In the genomic region with DNA sequence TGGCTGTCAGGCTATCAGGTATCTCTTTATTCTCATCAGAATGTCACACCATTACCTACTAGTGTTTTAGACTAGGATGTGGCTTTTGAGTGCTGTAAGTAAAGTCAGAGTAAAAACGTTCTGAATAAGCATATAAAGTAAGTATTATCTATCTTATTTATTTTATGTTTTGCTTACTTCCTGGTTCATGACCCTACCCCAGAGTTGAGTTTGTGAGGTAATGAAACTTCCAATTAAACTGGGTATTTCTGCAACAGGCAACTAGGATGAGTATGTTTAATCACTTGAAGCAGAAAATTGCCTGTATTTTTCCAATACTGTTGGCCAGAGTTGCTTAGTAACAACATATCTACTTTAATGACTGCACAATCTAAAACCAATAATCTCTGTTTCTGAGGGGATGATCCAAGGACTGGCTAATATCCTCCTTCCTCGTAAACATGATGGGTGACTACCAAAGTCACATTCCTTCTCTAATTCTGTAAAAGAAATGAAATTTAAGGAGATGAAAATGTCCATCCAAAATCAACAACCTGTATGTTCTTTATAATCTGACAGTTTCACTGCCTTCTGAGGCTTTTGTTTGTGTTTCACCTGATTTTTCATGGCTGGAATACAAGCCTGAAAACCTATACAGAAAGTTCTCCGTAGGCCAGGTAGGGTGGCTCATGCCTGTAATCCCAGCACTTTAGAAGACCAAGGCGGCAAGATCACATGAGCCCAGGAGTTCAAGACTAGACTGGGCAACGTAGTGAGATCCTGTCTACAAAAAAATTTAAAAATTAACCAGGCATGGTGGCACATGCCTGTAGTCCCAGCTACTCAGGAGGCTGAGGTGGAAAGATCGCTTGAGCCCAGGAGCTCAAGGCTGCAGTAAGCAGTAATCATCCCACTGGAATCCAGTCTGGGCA, we compare ENCODE assay signal across 15 cellular contexts.
DNase-seq lines count a peak whose midpoint lies in the region; ATAC-seq and TF ChIP-seq lines count a peak whose summit lies in the region.
"Had no signal": no experiment of that assay in that cellular context is flagged by ENCODE, and none has a peak within 500 bp of the region (broad histone marks: within the 10 kb centered on the region; RNA-seq: fewer than 3 reads in every experiment).

No MANE protein-coding gene starts in this region.

- H3K4me1 Mint-ChIP-seq in activated T-cell treated with anti-CD3 and anti-CD28 coated beads, Interleukin-2, amount 50 U/mL, for 72 hours (ENCODE audit: low read depth), result no peaks in the 10 kb centered on the region
- H3K4me1 Mint-ChIP-seq in central memory CD8-positive, alpha-beta T cell, result no peaks in the 10 kb centered on the region
- H3K4me1 Mint-ChIP-seq in activated T-helper 1 cell treated with anti-CD3 and anti-CD28 coated beads, Interleukin-12 subunit alpha, Interleukin-12 subunit beta, Interleukin-2, Interleukin-4 antibody, amounts not matched to agents 30 ng/mL and 10 ng/mL and 1 ng/mL, durations not matched to agents 14 hours and 24 hours and 36 hours (ENCODE audit: low read depth), result no peaks in the 10 kb centered on the region
- H3K4me1 Mint-ChIP-seq: CD8-positive, alpha-beta memory T cell had no signal

- H3K27me3 ChIP-seq in prostate gland (replicated peaks; ENCODE audit: insufficient read depth), result no peaks in the 10 kb centered on the region
- H3K27me3 ChIP-seq in stomach, result no peaks in the 10 kb centered on the region
- H3K27me3 ChIP-seq: BLaER1 had no signal

- H3K36me3 ChIP-seq in prostate gland (no peaks in the 10 kb centered on the region), stomach (peaks cover 0 to 6% (median 0%) of the 10 kb centered on the region in 4 donors)

- no peak for TF ChIP-seq EP300 in stomach (IDR thresholded peaks at IDR 0.05)

- peak overlapping the region; percentile 67 to 83 for H3K27ac ChIP-seq in prostate gland
- no peak overlapping the region for H3K27ac ChIP-seq in stomach
- H3K27ac ChIP-seq: BLaER1 had no signal

- intact Hi-C loops in prostate gland (cut with DNase I), result no loop called here
- intact Hi-C loops in stomach (cut with DNase I; ENCODE audit: low total_unique reads), result no loop called here
- intact Hi-C loops in activated T-helper 1 cell treated with anti-CD3 and anti-CD28 coated beads, Interleukin-12 subunit alpha, Interleukin-12 subunit beta, Interleukin-2, Interleukin-4 antibody, amounts not matched to agents 30 ng/mL and 10 ng/mL and 1 ng/mL, durations not matched to agents 14 hours and 24 hours and 36 hours (cut with micrococcal nuclease), result no loop called here

- no peak overlapping the region for H3K4me3 ChIP-seq in prostate gland
- no peak overlapping the region for H3K4me3 ChIP-seq in stomach
- H3K4me3 ChIP-seq: BLaER1, K562 had no signal

- WGBS in prostate gland, result 33% methylated on average over 6 of the region's 6 CpGs
- 56 to 67% (median 60%) methylated on average over 6 of the region's 6 CpGs for WGBS in stomach, 5 donors

- H3K9me3 Mint-ChIP-seq in activated T-cell treated with anti-CD3 and anti-CD28 coated beads, Interleukin-2, amount 50 U/mL, for 72 hours, result no peaks in the 10 kb centered on the region
- H3K9me3 Mint-ChIP-seq in central memory CD8-positive, alpha-beta T cell, result no peaks in the 10 kb centered on the region
- no peaks in the 10 kb centered on the region for H3K9me3 Mint-ChIP-seq in activated T-helper 1 cell treated with anti-CD3 and anti-CD28 coated beads, Interleukin-12 subunit alpha, Interleukin-12 subunit beta, Interleukin-2, Interleukin-4 antibody, amounts not matched to agents 30 ng/mL and 10 ng/mL and 1 ng/mL, durations not matched to agents 14 hours and 24 hours and 36 hours
- H3K9me3 Mint-ChIP-seq: CD8-positive, alpha-beta memory T cell had no signal

- H3K4me3 Mint-ChIP-seq in activated T-cell treated with anti-CD3 and anti-CD28 coated beads, Interleukin-2, amount 50 U/mL, for 72 hours, result no peak overlapping the region
- no peak overlapping the region for H3K4me3 Mint-ChIP-seq in central memory CD8-positive, alpha-beta T cell
- H3K4me3 Mint-ChIP-seq in activated T-helper 1 cell treated with anti-CD3 and anti-CD28 coated beads, Interleukin-12 subunit alpha, Interleukin-12 subunit beta, Interleukin-2, Interleukin-4 antibody, amounts not matched to agents 30 ng/mL and 10 ng/mL and 1 ng/mL, durations not matched to agents 14 hours and 24 hours and 36 hours, result no peak overlapping the region
- H3K4me3 Mint-ChIP-seq: CD8-positive, alpha-beta memory T cell had no signal

- peak overlapping the region; percentile 48 for H3K27ac Mint-ChIP-seq in activated T-cell treated with anti-CD3 and anti-CD28 coated beads, Interleukin-2, amount 50 U/mL, for 72 hours
- peak overlapping the region; percentile 63 for H3K27ac Mint-ChIP-seq in central memory CD8-positive, alpha-beta T cell (ENCODE audit: low read depth)
- no peak overlapping the region for H3K27ac Mint-ChIP-seq in activated T-helper 1 cell treated with anti-CD3 and anti-CD28 coated beads, Interleukin-12 subunit alpha, Interleukin-12 subunit beta, Interleukin-2, Interleukin-4 antibody, amounts not matched to agents 30 ng/mL and 10 ng/mL and 1 ng/mL, durations not matched to agents 14 hours and 24 hours and 36 hours

- no peak for TF ChIP-seq POLR2A in prostate gland (IDR thresholded peaks at IDR 0.05)
- no peak for TF ChIP-seq POLR2A in stomach (IDR thresholded peaks at IDR 0.05)

- no peaks in the 10 kb centered on the region for H3K27me3 Mint-ChIP-seq in activated T-cell treated with anti-CD3 and anti-CD28 coated beads, Interleukin-2, amount 50 U/mL, for 72 hours (ENCODE audit: low read depth)
- H3K27me3 Mint-ChIP-seq in central memory CD8-positive, alpha-beta T cell, result no peaks in the 10 kb centered on the region
- no peaks in the 10 kb centered on the region for H3K27me3 Mint-ChIP-seq in activated T-helper 1 cell treated with anti-CD3 and anti-CD28 coated beads, Interleukin-12 subunit alpha, Interleukin-12 subunit beta, Interleukin-2, Interleukin-4 antibody, amounts not matched to agents 30 ng/mL and 10 ng/mL and 1 ng/mL, durations not matched to agents 14 hours and 24 hours and 36 hours (ENCODE audit: insufficient read depth)
- H3K27me3 Mint-ChIP-seq: CD8-positive, alpha-beta memory T cell had no signal

- TF ChIP-seq CTCF in prostate gland (IDR thresholded peaks at IDR 0.05) (no peak), stomach (IDR thresholded peaks at IDR 0.05) (no peak)

- H3K36me3 Mint-ChIP-seq in activated T-cell treated with anti-CD3 and anti-CD28 coated beads, Interleukin-2, amount 50 U/mL, for 72 hours (ENCODE audit: insufficient read depth in 2 of 2), result peaks cover 0 to 2% of the 10 kb centered on the region in 2 donors
- H3K36me3 Mint-ChIP-seq in central memory CD8-positive, alpha-beta T cell (ENCODE audit: insufficient read depth), result peaks cover 4% of the 10 kb centered on the region
- peaks cover 2% of the 10 kb centered on the region for H3K36me3 Mint-ChIP-seq in activated T-helper 1 cell treated with anti-CD3 and anti-CD28 coated beads, Interleukin-12 subunit alpha, Interleukin-12 subunit beta, Interleukin-2, Interleukin-4 antibody, amounts not matched to agents 30 ng/mL and 10 ng/mL and 1 ng/mL, durations not matched to agents 14 hours and 24 hours and 36 hours (ENCODE audit: low read depth)

- DNase-seq in activated T-cell treated with anti-CD3 and anti-CD28 coated beads, Interleukin-2, amount 50 U/mL, for 72 hours, result no peak
- no peak for DNase-seq in activated T-cell treated with anti-CD3 and anti-CD28 coated beads, Interleukin-2, amount 50 U/mL, for 48 hours
- DNase-seq in NCI-H748 treated with DMSO at 0.1 percent for 48 hours (lab: John Stamatoyannopoulos, UW), result peak; percentile 74
- no peak for DNase-seq in central memory CD8-positive, alpha-beta T cell (ENCODE audit: low spot score in 2 of 2)
- DNase-seq in prostate gland (ENCODE audit: low spot score), result peak; percentile 36
- no peak for DNase-seq in stomach
- no peak for DNase-seq in KG1 (lab: John Stamatoyannopoulos, UW)
- no peak for DNase-seq in activated T-helper 1 cell treated with anti-CD3 and anti-CD28 coated beads, Interleukin-12 subunit alpha, Interleukin-12 subunit beta, Interleukin-2, Interleukin-4 antibody, amounts not matched to agents 30 ng/mL and 10 ng/mL and 1 ng/mL, durations not matched to agents 14 hours and 24 hours and 36 hours (ENCODE audit: low spot score)
- DNase-seq: CD8-positive, alpha-beta memory T cell; NCI-H1048; NCI-H1436 treated with DMSO at 0.1 percent for 48 hours; NCI-H2081 treated with DMSO at 0.1 percent for 48 hours had no signal

- H3K4me1 ChIP-seq in prostate gland (replicated peaks) (peaks cover 7% of the 10 kb centered on the region), stomach (no peaks in the 10 kb centered on the region)

- H3K9me3 ChIP-seq in prostate gland, result no peaks in the 10 kb centered on the region
- no peaks in the 10 kb centered on the region for H3K9me3 ChIP-seq in stomach
- H3K9me3 ChIP-seq: BLaER1 had no signal

- ATAC-seq in activated T-cell treated with anti-CD3 and anti-CD28 coated beads, Interleukin-2, amount 50 U/mL, for 72 hours (replicated peaks in 1 of 2), result no peak
- ATAC-seq in central memory CD8-positive, alpha-beta T cell (replicated peaks; ENCODE audit: extremely low read depth, poor library complexity, severe bottlenecking), result no peak
- ATAC-seq: HCT116, K562 had no signal

Comparison
In these comparisons a context has a peak if more than half of its experiments do, and no peak if none do; other contexts are left out.
1. DNase-seq: peak in NCI-H748 treated with DMSO at 0.1 percent for 48 hours (single experiment) and prostate gland (single experiment); none in activated T-cell treated with anti-CD3 and anti-CD28 coated beads, Interleukin-2, amount 50 U/mL, for 72 hours (0 of 2), activated T-cell treated with anti-CD3 and anti-CD28 coated beads, Interleukin-2, amount 50 U/mL, for 48 hours (0 of 2), central memory CD8-positive, alpha-beta T cell (0 of 2), stomach (single experiment), KG1 (single experiment) and activated T-helper 1 cell treated with anti-CD3 and anti-CD28 coated beads, Interleukin-12 subunit alpha, Interleukin-12 subunit beta, Interleukin-2, Interleukin-4 antibody, amounts not matched to agents 30 ng/mL and 10 ng/mL and 1 ng/mL, durations not matched to agents 14 hours and 24 hours and 36 hours (single experiment).
2. H3K27ac ChIP-seq: peak in prostate gland (2 of 2); none in stomach (0 of 5).